ENCODE assay signal across 8 cellular contexts in genomic region chr4:13541720-13542576, GRCh38. TPM values are rescaled to one million over a fixed set of nuclear protein-coding genes. Genes with fewer than 3 reads are reported as not detected.
A peak's percentile ranks its signal among the peaks of the same experiment; 100 is the strongest.
DNase-seq lines count a peak whose midpoint lies in the region; ATAC-seq and TF ChIP-seq lines count a peak whose summit lies in the region.

No MANE protein-coding gene starts in this region.

- no peaks in the 10 kb centered on the region for H3K9me3 ChIP-seq in muscle layer of duodenum (ENCODE audit: control insufficient read depth in 1 of 2, low read length in 2 of 2)

- DNase-seq in GM12865 (ENCODE audit: low read depth) (peak; percentile 50), chondrocyte (ENCODE audit: low spot score) (no peak), midbrain (lab: John Stamatoyannopoulos, UW) (no peak), NCI-H187 (lab: John Stamatoyannopoulos, UW) (no peak), NCI-H146 treated with DMSO at 0.1 percent for 48 hours (lab: John Stamatoyannopoulos, UW; ENCODE audit: unreplicated experiment) (no peak), NOMO-1 treated with DMSO at 0.1 percent for 48 hours (lab: John Stamatoyannopoulos, UW; ENCODE audit: unreplicated experiment) (no peak)

- peaks cover 0 to 27% of the 10 kb centered on the region in 2 donors for H3K4me1 ChIP-seq in muscle layer of duodenum (ENCODE audit: control insufficient read depth in 1 of 2, insufficient read depth in 2 of 2, low read length in 2 of 2)

- peaks cover 59% of the 10 kb centered on the region for H3K27me3 ChIP-seq in muscle layer of duodenum (ENCODE audit: low read depth, low read length)

- ATAC-seq in HG03521 (IDR thresholded peaks at IDR 0.05; ENCODE audit: unreplicated experiment): peak; percentile 37

- no peaks in the 10 kb centered on the region for H3K9me3 Mint-ChIP-seq in chondrocyte (ENCODE audit: low read depth)

- no peaks in the 10 kb centered on the region for H3K36me3 ChIP-seq in muscle layer of duodenum (ENCODE audit: control insufficient read depth in 1 of 2, insufficient read depth in 2 of 2, low read length in 2 of 2)

- peaks cover 43% of the 10 kb centered on the region for H3K27me3 Mint-ChIP-seq in chondrocyte (ENCODE audit: low read depth)

- no peak overlapping the region for H3K27ac Mint-ChIP-seq in chondrocyte (ENCODE audit: unreplicated experiment)

- no peak overlapping the region for H3K27ac ChIP-seq in muscle layer of duodenum (ENCODE audit: low read length)

- H3K4me1 Mint-ChIP-seq in chondrocyte (ENCODE audit: low read depth): peaks cover 28% of the 10 kb centered on the region

- H3K4me3 ChIP-seq in GM12865 (ENCODE audit: low read depth, low read length) (no peak overlapping the region), muscle layer of duodenum (ENCODE audit: low read depth in 1 of 2, low read length in 2 of 2) (peak overlapping the region; percentile 46 to 83)

- H3K4me3 Mint-ChIP-seq in chondrocyte (ENCODE audit: unreplicated experiment): peak overlapping the region; percentile 25

- peaks cover 2% of the 10 kb centered on the region for H3K36me3 Mint-ChIP-seq in chondrocyte (ENCODE audit: low read depth)

- TF ChIP-seq CTCF in GM12865 (IDR thresholded peaks at IDR 0.05; ENCODE audit: insufficient read depth, low read depth, low read length, missing control alignments) (peak; percentile 24), chondrocyte (IDR thresholded peaks at IDR 0.05) (peak; percentile 73)

RNA-seq across cellular contexts. Expression of gene NKX3-2, which starts 2.4 kb away (rescaled TPM):
- 2.4 to 4.9 TPM (median 3.4 TPM) in 3 replicates for total RNA-seq in chondrocyte

RNA-seq across cellular contexts. Expression of gene RAB28, which starts 57.8 kb away (rescaled TPM):
- 11.3 to 14.6 TPM (median 13.8 TPM) in 3 replicates for total RNA-seq in chondrocyte
